ENCODE assay signal across 12 cellular contexts in the genomic region with DNA sequence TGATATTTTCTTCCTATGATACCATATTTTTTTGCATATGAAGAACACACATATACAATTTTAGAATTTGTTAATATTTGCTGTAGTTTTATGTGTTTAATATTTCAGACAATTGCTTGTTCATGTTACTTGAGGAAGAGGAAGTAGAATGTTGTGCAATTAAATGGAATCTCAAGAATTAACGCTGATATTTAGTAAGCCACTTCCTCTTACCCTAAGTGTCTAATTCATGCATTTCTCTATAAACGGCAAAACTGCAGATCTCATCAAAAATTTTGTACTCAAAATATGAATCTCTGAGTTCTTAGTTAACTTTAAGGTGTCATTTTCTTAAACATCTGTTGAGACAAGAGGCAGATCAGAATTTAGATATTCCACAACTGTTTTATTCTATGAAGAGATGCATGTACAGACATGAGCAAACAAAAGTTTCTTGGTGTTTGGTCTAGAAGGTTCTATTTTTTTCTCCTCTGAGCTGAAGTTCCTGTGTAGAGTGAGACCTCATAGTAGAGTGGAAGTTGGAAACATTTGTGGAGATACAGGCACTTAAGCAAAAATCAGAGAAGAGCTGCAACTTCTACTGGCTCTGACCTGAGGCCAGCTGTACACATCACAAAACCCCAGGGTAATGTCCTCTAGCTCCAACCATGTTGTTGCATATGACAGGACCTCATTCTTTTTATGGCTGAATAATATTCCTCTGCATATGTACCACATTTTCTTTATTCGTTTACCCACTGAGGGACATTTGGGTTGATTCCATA. TPM values are rescaled to one million over a fixed set of nuclear protein-coding genes. Genes with fewer than 3 reads are reported as not detected.
DNase-seq lines count a peak whose midpoint lies in the region; ATAC-seq, FAIRE-seq and TF ChIP-seq lines count a peak whose summit lies in the region.
"Had no signal": no experiment of that assay in that cellular context is flagged by ENCODE, and none has a peak within 500 bp of the region (broad histone marks: within the 10 kb centered on the region; RNA-seq: fewer than 3 reads in every experiment).

No MANE protein-coding gene starts in this region.

- H3K4me1 ChIP-seq in PC-9 (replicated peaks; ENCODE audit: insufficient read depth) = peaks cover 46% of the 10 kb centered on the region

- H3K4me1 Mint-ChIP-seq in nephron = peaks cover 64% of the 10 kb centered on the region
- H3K4me1 Mint-ChIP-seq in immature natural killer cell = no peaks in the 10 kb centered on the region

- H3K4me2 ChIP-seq in PC-9 = peak overlapping the region; percentile 44

- DNase-seq in GF-D8 (lab: John Stamatoyannopoulos, UW) (peak; percentile 37), PC-9 (peak in 1 of 2 experiments; percentile 94), fibroblast of gingiva (ENCODE audit: low read depth) (peak; percentile 48), GM12892 (ENCODE audit: insufficient read length) (no peak), immature natural killer cell (no peak)
- DNase-seq: activated CD4-positive, alpha-beta T cell treated with anti-CD3 and anti-CD28 coated beads for 48 hours; NK-92 treated with Interleukin-12 subunit alpha and Interleukin-12 subunit beta, amount 100 ng/mL, for 24 hours; nucleus accumbens had no signal

- no peak overlapping the region for H3K4me3 ChIP-seq in PC-9
- H3K4me3 ChIP-seq: ascending aorta had no signal

- TF ChIP-seq CTCF in PC-9 (conservative IDR thresholded peaks at IDR 0.05) = no peak
- TF ChIP-seq CTCF in nephron (IDR thresholded peaks at IDR 0.05; ENCODE audit: unreplicated experiment in 3 of 3) = no peak

- no peaks in the 10 kb centered on the region for H3K79me2 ChIP-seq in PC-9 (ENCODE audit: low read depth)

- H3K27me3 ChIP-seq in PC-9 (ENCODE audit: insufficient read depth, low read depth) = no peaks in the 10 kb centered on the region
- H3K27me3 ChIP-seq: ascending aorta had no signal

- H3K27me3 Mint-ChIP-seq in nephron (ENCODE audit: low read depth) = no peaks in the 10 kb centered on the region
- peaks cover 0 to 8% (median 4%) of the 10 kb centered on the region in 3 donors for H3K27me3 Mint-ChIP-seq in immature natural killer cell (ENCODE audit: low read depth in 3 of 3)

- H3K36me3 Mint-ChIP-seq in nephron (ENCODE audit: low read depth) (no peaks in the 10 kb centered on the region), immature natural killer cell (no peaks in the 10 kb centered on the region)

- CTCF ChIA-PET in PC-9 (lab: Charles Lee) = no interaction called here

- intact Hi-C loops in PC-9 (cut with micrococcal nuclease; ENCODE audit: unreplicated experiment) = loop anchor here (5.0 kb wide), 1 partner anchor 40 kb away; no protein-coding TSS in a partner anchor

- H3K9me2 ChIP-seq in PC-9 (ENCODE audit: insufficient read depth) = no peaks in the 10 kb centered on the region

- H3K9me3 Mint-ChIP-seq in nephron = no peaks in the 10 kb centered on the region
- H3K9me3 Mint-ChIP-seq in immature natural killer cell = no peaks in the 10 kb centered on the region

- H3K27ac Mint-ChIP-seq in nephron = peak overlapping the region; percentile 90 to 96 (median 93)
- H3K27ac Mint-ChIP-seq in immature natural killer cell = no peak overlapping the region

- H3K27ac ChIP-seq in PC-9 = peak overlapping the region; percentile 67
- H3K27ac ChIP-seq: ascending aorta had no signal

- H4K20me1 ChIP-seq in PC-9 (ENCODE audit: insufficient read depth) = no peaks in the 10 kb centered on the region

- TF ChIP-seq POLR2A in GM12892 (IDR thresholded peaks at IDR 0.05; ENCODE audit: low read depth, low read length) = no peak

- no peaks in the 10 kb centered on the region for H3K36me3 ChIP-seq in PC-9 (ENCODE audit: low read depth)
- H3K36me3 ChIP-seq: ascending aorta had no signal

- H2AFZ ChIP-seq in PC-9 = no peak overlapping the region; the same call in 1 of the 2 replicates

- peaks cover 28% of the 10 kb centered on the region for H3F3A ChIP-seq in PC-9 (ENCODE audit: insufficient read depth, low read depth)

- no peaks in the 10 kb centered on the region for H3K9me3 ChIP-seq in PC-9 (ENCODE audit: insufficient read depth, low read depth)
- H3K9me3 ChIP-seq: ascending aorta had no signal

- no TSS peak for BruUV-seq in PC-9 (replicated peaks; lab: Mats Ljungman, UMichigan)

- no peak for FAIRE-seq in GM12892 (lab: Jason Lieb, UNC)

- POLR2A ChIA-PET in PC-9 (lab: Charles Lee; ENCODE audit: unreplicated experiment) = interaction anchor here (0.6 kb wide), 1 partner anchor 1742 kb away, joined by 14 read pairs; no protein-coding TSS in a partner anchor

- no peak for ATAC-seq in GM18867 (IDR thresholded peaks at IDR 0.05; ENCODE audit: unreplicated experiment)
- no peak for ATAC-seq in HG02970 (IDR thresholded peaks at IDR 0.05; ENCODE audit: low FRiP score, unreplicated experiment)

- H3K4me3 Mint-ChIP-seq in nephron (no peak overlapping the region), immature natural killer cell (no peak overlapping the region)

RNA-seq across cellular contexts. Expression of gene TGFBI, which starts 16.6 kb away (rescaled TPM):
- 430 and 437 TPM in 2 replicates for total RNA-seq in PC-9 (2021)
- 0.66 TPM for polyA plus RNA-seq in GM12892 (2012; ENCODE audit: missing spikeins)
- 10 to 100 TPM in 2 of 3 donors, 1 to 10 TPM in 1; 2.2 to 13.3 (median 10.9) TPM for polyA plus RNA-seq in immature natural killer cell

RNA-seq across cellular contexts. Expression of gene LECT2, which starts 57.4 kb away (rescaled TPM):
- not detected in 2 replicates for total RNA-seq in PC-9 (2021)
- not detected for polyA plus RNA-seq in GM12892 (2012; ENCODE audit: missing spikeins)
- polyA plus RNA-seq in immature natural killer cell = not detected
- total RNA-seq: ascending aorta had no signal

Comparison
In these comparisons a context has a peak if more than half of its experiments do, and no peak if none do; other contexts are left out.
1. DNase-seq: peak in GF-D8 (single experiment) and fibroblast of gingiva (single experiment); none in GM12892 (single experiment) and immature natural killer cell (0 of 3).
2. H3K27ac Mint-ChIP-seq: peak in nephron (3 of 3); none in immature natural killer cell (0 of 6).